18 cellular contexts compared by ENCODE assay signal in genomic region chr1:58454343-58454742, GRCh38.
"Had no signal": no experiment of that assay in that cellular context is flagged by ENCODE, and none has a peak within 500 bp of the region (broad histone marks: within the 10 kb centered on the region; RNA-seq: fewer than 3 reads in every experiment).

No MANE protein-coding gene starts in this region.

- H3K36me3 ChIP-seq: colonic mucosa, left ventricle myocardium inferior, lower lobe of right lung, neural progenitor cell, pancreas, uterus had no signal

- H3K4me3 ChIP-seq: colonic mucosa, left ventricle myocardium inferior, lower lobe of right lung, neural progenitor cell, pancreas, smooth muscle cell, uterus had no signal

- H3K9me3 ChIP-seq: colonic mucosa, lower lobe of right lung, pancreas, uterus had no signal

- H3K4me1 ChIP-seq: colonic mucosa, foreskin keratinocyte, lower lobe of right lung, pancreas, uterus had no signal

- H3K27me3 ChIP-seq: colonic mucosa, foreskin keratinocyte, neural progenitor cell, pancreas, uterus had no signal

- DNase-seq: colonic mucosa; dermis blood vessel endothelial cell; erythroblast; foreskin keratinocyte; head of caudate nucleus; hippocampal formation; kidney; left cardiac atrium; left ventricle myocardium inferior; lower lobe of right lung; occipital lobe; pancreas; right cardiac atrium; stimulated activated CD4-positive, alpha-beta T cell treated with anti-CD3 and anti-CD28 coated beads, Interleukin-2, amount 100 ng/mL, for 48 hours; stimulated activated naive CD4-positive, alpha-beta T cell treated with Interleukin-2 at 50 U/mL for 16 hours; uterus had no signal

- ATAC-seq: left cardiac atrium, lower lobe of right lung, pancreas, right cardiac atrium had no signal

- H3K27ac ChIP-seq: colonic mucosa, foreskin keratinocyte, left ventricle myocardium inferior, lower lobe of right lung, neural progenitor cell, pancreas, uterus had no signal

- H3K9ac ChIP-seq: neural progenitor cell had no signal

- H2AFZ ChIP-seq: neural progenitor cell had no signal

- H3K4me2 ChIP-seq: neural progenitor cell, smooth muscle cell had no signal
